ENCODE assay signal across 14 cellular contexts in the genomic region with DNA sequence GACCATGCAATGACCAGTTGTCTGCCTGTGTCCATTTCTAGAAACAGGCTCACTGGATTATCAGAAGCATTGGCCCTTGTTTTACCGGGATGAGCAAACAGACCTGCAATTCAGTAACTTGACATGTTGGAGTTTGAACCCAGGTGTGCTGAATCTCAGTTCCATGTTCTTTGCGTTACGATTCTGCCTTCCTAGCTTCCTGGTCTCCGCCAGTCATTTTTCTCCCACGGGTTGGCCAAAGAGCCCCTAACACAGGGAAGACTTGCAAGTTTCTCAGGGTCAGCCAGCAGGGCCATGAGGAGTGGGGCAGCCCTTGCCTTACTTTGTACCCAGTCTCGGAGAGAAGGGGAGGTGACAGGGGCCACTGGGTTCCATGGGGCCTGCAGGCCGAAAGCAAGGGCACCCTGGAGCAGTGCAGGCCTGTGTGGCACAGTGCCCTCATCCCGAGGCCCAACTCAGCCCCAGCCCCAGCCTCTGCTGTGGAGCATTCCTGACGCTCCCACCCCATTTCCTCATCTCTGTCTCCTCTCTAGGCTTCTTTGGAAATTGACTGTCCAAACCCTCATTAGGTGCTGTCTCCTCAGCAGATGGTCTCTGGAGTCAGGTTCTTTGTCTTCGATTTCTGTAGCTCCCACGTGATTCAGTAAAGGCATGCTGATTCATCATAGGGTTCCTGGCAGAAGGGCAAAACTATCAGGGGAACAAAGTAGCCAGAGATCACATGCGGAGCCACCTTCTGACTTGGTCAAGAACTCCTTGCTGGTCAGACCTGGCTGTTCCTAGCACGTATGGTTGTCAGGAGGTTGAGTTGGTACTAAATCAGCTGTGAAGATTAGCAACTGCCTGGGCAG. TPM values are rescaled to one million over a fixed set of nuclear protein-coding genes. Genes with fewer than 3 reads are reported as not detected.
A peak's percentile ranks its signal among the peaks of the same experiment; 100 is the strongest.
DNase-seq lines count a peak whose midpoint lies in the region; ATAC-seq, FAIRE-seq and TF ChIP-seq lines count a peak whose summit lies in the region.
"Had no signal": no experiment of that assay in that cellular context is flagged by ENCODE, and none has a peak within 500 bp of the region (broad histone marks: within the 10 kb centered on the region; RNA-seq: fewer than 3 reads in every experiment).

No MANE protein-coding gene starts in this region.

- H3K9me3 Mint-ChIP-seq in T-helper 2 cell treated with Interferon-gamma antibody and Interleukin-4, amounts not matched to agents 5 μg/mL and 100 μg/mL, for 36 hours: no peaks in the 10 kb centered on the region
- H3K9me3 Mint-ChIP-seq: activated CD8-positive, alpha-beta T cell treated with anti-CD3 and anti-CD28 coated beads for 36 hours had no signal

- CTCF ChIA-PET in A549 (lab: Yijun Ruan, JAX) (interaction anchor here (0.6 to 1.4 kb wide), 2 partner anchors 19 to 24 kb away, joined by 3 to 5 read pairs; a partner anchor contains a TSS), HepG2 (lab: Yijun Ruan, JAX; ENCODE audit: low intra/inter-chr PET ratio, low total read pairs) (no interaction called here)

- H3K4me1 ChIP-seq in A549 (peaks cover 30% of the 10 kb centered on the region), HepG2 (ENCODE audit: insufficient read depth, low read length) (peaks cover 100% of the 10 kb centered on the region)

- peak overlapping the region; percentile 70 for H3K9ac ChIP-seq in HepG2 (ENCODE audit: insufficient read depth, low read depth, low read length)

- H3K4me3 ChIP-seq in A549 (no peak overlapping the region), coronary artery (no peak overlapping the region), HepG2 (replicated peaks in 1 of 3; ENCODE audit: insufficient read depth in 1 of 3, low read depth in 2 of 3, low read length in 3 of 3) (peak overlapping the region; percentile 21 to 47 (median 21); a peak in 5 of 6 replicates)
- H3K4me3 ChIP-seq: body of pancreas, upper lobe of left lung had no signal

- 88% methylated on average over 13 of the region's 13 CpGs for WGBS in A549 (ENCODE audit: missing lambda C conversion rate)
- 23% methylated on average over 12 of the region's 13 CpGs for WGBS in HepG2 (ENCODE audit: low lambda C conversion rate)

- TF ChIP-seq POLR2A in A549 (IDR thresholded peaks at IDR 0.05; ENCODE audit: low read length): no peak
- TF ChIP-seq POLR2A in HepG2 (IDR thresholded peaks at IDR 0.05; ENCODE audit: insufficient read depth in 1 of 2, low read depth in 2 of 2, low read length in 2 of 2): peak; percentile 57 to 77; a peak in 3 of 4 replicates

- H3K27ac Mint-ChIP-seq in T-helper 2 cell treated with Interferon-gamma antibody and Interleukin-4, amounts not matched to agents 5 μg/mL and 100 μg/mL, for 36 hours: no peak overlapping the region
- H3K27ac Mint-ChIP-seq: activated CD8-positive, alpha-beta T cell treated with anti-CD3 and anti-CD28 coated beads for 36 hours had no signal

- peak in 1 of 2 experiments; percentile 16 for DNase-seq in A549 (ENCODE audit: low read depth in 1 of 2, low spot score in 1 of 2)
- peak; percentile 15 for DNase-seq in NCI-H2171 (lab: John Stamatoyannopoulos, UW)
- no peak for DNase-seq in coronary artery (ENCODE audit: low spot score)
- DNase-seq in HepG2 (ENCODE audit: low spot score): peak; percentile 96
- no peak for DNase-seq in T-helper 2 cell treated with Interferon-gamma antibody and Interleukin-4, amounts not matched to agents 5 μg/mL and 100 μg/mL, for 36 hours (ENCODE audit: low spot score)
- DNase-seq in hepatic stellate cell (ENCODE audit: low spot score): no peak
- DNase-seq in HuH-7.5 (ENCODE audit: low spot score): no peak
- DNase-seq: activated CD8-positive, alpha-beta T cell treated with anti-CD3 and anti-CD28 coated beads for 36 hours; body of pancreas; NCI-H2081 treated with DMSO at 0.1 percent for 48 hours; SHP77; stimulated activated CD4-positive, alpha-beta T cell treated with anti-CD3 and anti-CD28 coated beads, Interleukin-4, amount 100 ng/mL, for 4 hours had no signal

- in situ Hi-C loops in HepG2 (cut with HindIII; ENCODE audit: extremely low pct_ligation_motif_present, low pct_unique_long_range_greater_than_20kb): no loop called here

- no peaks in the 10 kb centered on the region for H3K27me3 Mint-ChIP-seq in T-helper 2 cell treated with Interferon-gamma antibody and Interleukin-4, amounts not matched to agents 5 μg/mL and 100 μg/mL, for 36 hours (ENCODE audit: low read depth)
- H3K27me3 Mint-ChIP-seq: activated CD8-positive, alpha-beta T cell treated with anti-CD3 and anti-CD28 coated beads for 36 hours had no signal

- peaks cover 0 to 1% of the 10 kb centered on the region in 2 experiments; a peak in 1 of 5 replicates for H3K36me3 ChIP-seq in HepG2 (replicated peaks in 1 of 2; ENCODE audit: control insufficient read depth in 1 of 2, insufficient read depth in 2 of 2, low read length in 2 of 2)
- H3K36me3 ChIP-seq: upper lobe of left lung had no signal

- BruUV-seq in HepG2 (replicated peaks; lab: Mats Ljungman, UMichigan): TSS peak; percentile 29

- peak overlapping the region; percentile 12; the same call in 1 of the 3 replicates for H3K4me2 ChIP-seq in A549
- peak overlapping the region; percentile 84 for H3K4me2 ChIP-seq in HepG2 (ENCODE audit: low read depth, low read length)

- peaks cover 32% of the 10 kb centered on the region for H3K4me1 Mint-ChIP-seq in T-helper 2 cell treated with Interferon-gamma antibody and Interleukin-4, amounts not matched to agents 5 μg/mL and 100 μg/mL, for 36 hours (ENCODE audit: low read depth)

- TF ChIP-seq CTCF in A549 (IDR thresholded peaks at IDR 0.05): no peak
- no peak for TF ChIP-seq CTCF in coronary artery (IDR thresholded peaks at IDR 0.05)
- TF ChIP-seq CTCF in HepG2 (CRISPR knock-in tag; IDR thresholded peaks at IDR 0.05): no peak

- no peak for TF ChIP-seq RAD21 in A549 (conservative IDR thresholded peaks at IDR 0.05 in 1 of 2, IDR thresholded peaks at IDR 0.05 in 1 of 2)
- TF ChIP-seq RAD21 in HepG2 (CRISPR knock-in tag; IDR thresholded peaks at IDR 0.05): no peak; the same call in 1 of the 2 replicates

- TF ChIP-seq EP300 in A549 (IDR thresholded peaks at IDR 0.05) (no peak), HepG2 (IDR thresholded peaks at IDR 0.05; ENCODE audit: low read depth in 2 of 2, low read length in 2 of 2) (peak; percentile 46 to 71; a peak in 3 of 4 replicates), HepG2 (CRISPR knock-in tag; IDR thresholded peaks at IDR 0.05; ENCODE audit: borderline replicate concordance) (peak; percentile 29; the same call in 1 of the 2 replicates)

- H3K27ac ChIP-seq in A549: peak overlapping the region; percentile 1 to 67; a peak in 3 of 6 replicates
- H3K27ac ChIP-seq in coronary artery: peak overlapping the region; percentile 71 to 79
- peak overlapping the region; percentile 87 for H3K27ac ChIP-seq in HepG2 (ENCODE audit: extremely low read length, insufficient read depth, low read length)
- H3K27ac ChIP-seq: body of pancreas had no signal

- H3K27me3 ChIP-seq in HepG2 (ENCODE audit: control insufficient read depth in 1 of 2, insufficient read depth in 2 of 2, low read length in 2 of 2): no peaks in the 10 kb centered on the region
- H3K27me3 ChIP-seq: body of pancreas, upper lobe of left lung had no signal

- intact Hi-C loops in HepG2 (cut with micrococcal nuclease; ENCODE audit: unreplicated experiment): loop anchor here (1.0 kb wide), 1 partner anchor 30 kb away; no protein-coding TSS in a partner anchor

- H3K36me3 Mint-ChIP-seq in T-helper 2 cell treated with Interferon-gamma antibody and Interleukin-4, amounts not matched to agents 5 μg/mL and 100 μg/mL, for 36 hours (ENCODE audit: low read depth): peaks cover 7% of the 10 kb centered on the region

- H3K79me2 ChIP-seq in HepG2 (ENCODE audit: insufficient read depth, low read length): peaks cover 84% of the 10 kb centered on the region

- H3K4me3 Mint-ChIP-seq in T-helper 2 cell treated with Interferon-gamma antibody and Interleukin-4, amounts not matched to agents 5 μg/mL and 100 μg/mL, for 36 hours: no peak overlapping the region
- H3K4me3 Mint-ChIP-seq: activated CD8-positive, alpha-beta T cell treated with anti-CD3 and anti-CD28 coated beads for 36 hours had no signal

- no peak overlapping the region for H2AFZ ChIP-seq in HepG2 (ENCODE audit: low read length)

- no peaks in the 10 kb centered on the region for H4K20me1 ChIP-seq in HepG2 (ENCODE audit: insufficient read depth, low read length)

- POLR2A ChIA-PET in A549 (lab: Yijun Ruan, JAX) (no interaction called here), HepG2 (lab: Yijun Ruan, JAX) (interaction anchor here (0.7 to 12.0 kb wide), 6 partner anchors 9 to 63 kb away, joined by 3 to 176 read pairs (median 4); a partner anchor contains a TSS)

- ATAC-seq in A549 (peak in 1 of 2 experiments; percentile 58; a peak in 3 of 6 replicates), HepG2 (peak; percentile 75), GM21528 (IDR thresholded peaks at IDR 0.05; ENCODE audit: low FRiP score, unreplicated experiment) (no peak)
- ATAC-seq: activated CD8-positive, alpha-beta T cell treated with anti-CD3 and anti-CD28 coated beads for 36 hours; body of pancreas had no signal

- no peak for FAIRE-seq in A549 (lab: Jason Lieb, UNC)
- FAIRE-seq in HepG2 (lab: Jason Lieb, UNC): peak; percentile 86

- no peaks in the 10 kb centered on the region for H3K9me3 ChIP-seq in A549
- no peaks in the 10 kb centered on the region for H3K9me3 ChIP-seq in HepG2 (ENCODE audit: low read length)
- H3K9me3 ChIP-seq: body of pancreas, upper lobe of left lung had no signal

RNA-seq across cellular contexts. Expression of a gene that starts 23.6 kb away (rescaled TPM):
- polyA plus RNA-seq in A549 (2011; rRNA removed) (106 and 128 TPM in 2 replicates), A549 (2017; fragmentation: RNase III; extraction: RNeasy Plus Mini Kit Qiagen cat#74134 plus additional on column Dnase treatment) (34.0 to 44.0 TPM (median 37.4 TPM) in 3 replicates), HepG2 (2011; rRNA removed) (143 and 153 TPM in 2 replicates)
- 26.2 and 34.1 TPM in 2 replicates for polyA plus RNA-seq in A549 (2012; cell fraction: cytosol; rRNA removed)
- 13.9 and 27.4 TPM in 2 replicates for polyA plus RNA-seq in A549 (2012; cell fraction: nucleus; rRNA removed)
- polyA minus RNA-seq in A549 (2011; rRNA and poly(A)+ RNA removed): 100 TPM in 2 replicates
- 69.6 and 81.3 TPM in 2 replicates for total RNA-seq in HepG2 (2016; rRNA removed; fragmentation: Illumina TruSeq; extraction: Trizol)
- total RNA-seq in HepG2 (2016; cell fraction: cytosol; rRNA removed; fragmentation: Illumina TruSeq; extraction: Trizol; ENCODE audit: low read depth): 29.8 and 34.6 TPM in 2 replicates
- total RNA-seq in HepG2 (2016; cell fraction: insoluble cytoplasmic fraction; rRNA removed; fragmentation: Illumina TruSeq; extraction: Trizol): 67.6 and 76.1 TPM in 2 replicates
- total RNA-seq in HepG2 (2016; cell fraction: membrane; rRNA removed; fragmentation: Illumina TruSeq; extraction: Trizol): 75.4 and 77.9 TPM in 2 replicates
- 56.4 and 64.9 TPM in 2 replicates for total RNA-seq in HepG2 (2016; cell fraction: nucleus; rRNA removed; fragmentation: Illumina TruSeq; extraction: Trizol)
- polyA plus RNA-seq in HepG2 (2011; cell fraction: cytosol; rRNA removed): 73.9 and 132 TPM in 2 replicates
- 85.0 and 104 TPM in 2 replicates for polyA plus RNA-seq in HepG2 (2011; cell fraction: nucleus; rRNA removed)
- polyA plus RNA-seq in HepG2 (2012): 48.6 and 65.3 TPM in 2 replicates
- polyA plus RNA-seq in HepG2 (2016; cell fraction: cytosol; fragmentation: Illumina TruSeq; extraction: Trizol; ENCODE audit: low read depth): 29.3 and 38.2 TPM in 2 replicates
- 50.6 and 50.7 TPM in 2 replicates for polyA plus RNA-seq in HepG2 (2016; cell fraction: insoluble cytoplasmic fraction; fragmentation: Illumina TruSeq; extraction: Trizol; ENCODE audit: low read depth)
- 47.8 and 51.2 TPM in 2 replicates for polyA plus RNA-seq in HepG2 (2016; cell fraction: membrane; fragmentation: Illumina TruSeq; extraction: Trizol; ENCODE audit: low read depth)
- 75.6 and 80.4 TPM in 2 replicates for polyA plus RNA-seq in HepG2 (2016; cell fraction: nucleus; fragmentation: Illumina TruSeq; extraction: Trizol; ENCODE audit: insufficient read depth, low read depth)
- 57.4 and 273 TPM in 2 replicates for polyA minus RNA-seq in HepG2 (2011; rRNA and poly(A)+ RNA removed; ENCODE audit: low replicate concordance)
- 55.2 and 56.1 TPM in 2 replicates for polyA minus RNA-seq in HepG2 (2011; cell fraction: cytosol; rRNA and poly(A)+ RNA removed)
- polyA minus RNA-seq in HepG2 (2011; cell fraction: nucleus; rRNA and poly(A)+ RNA removed): 65.8 and 78.7 TPM in 2 replicates

RNA-seq across cellular contexts. Expression of a gene that starts 30.7 kb away (rescaled TPM):
- polyA plus RNA-seq in A549 (2011; rRNA removed) (388 and 450 TPM in 2 replicates), A549 (2017; fragmentation: RNase III; extraction: RNeasy Plus Mini Kit Qiagen cat#74134 plus additional on column Dnase treatment) (431 to 445 TPM (median 440 TPM) in 3 replicates), HepG2 (2011; rRNA removed) (174 and 229 TPM in 2 replicates)
- 552 and 561 TPM in 2 replicates for polyA plus RNA-seq in A549 (2012; cell fraction: cytosol; rRNA removed)
- 882 and 940 TPM in 2 replicates for polyA plus RNA-seq in A549 (2012; cell fraction: nucleus; rRNA removed)
- polyA minus RNA-seq in A549 (2011; rRNA and poly(A)+ RNA removed): 260 and 279 TPM in 2 replicates
- 655 and 1,008 TPM in 2 replicates for total RNA-seq in HepG2 (2016; rRNA removed; fragmentation: Illumina TruSeq; extraction: Trizol)
- total RNA-seq in HepG2 (2016; cell fraction: cytosol; rRNA removed; fragmentation: Illumina TruSeq; extraction: Trizol; ENCODE audit: low read depth): 98.8 and 107 TPM in 2 replicates
- 668 and 1,045 TPM in 2 replicates for total RNA-seq in HepG2 (2016; cell fraction: insoluble cytoplasmic fraction; rRNA removed; fragmentation: Illumina TruSeq; extraction: Trizol)
- total RNA-seq in HepG2 (2016; cell fraction: membrane; rRNA removed; fragmentation: Illumina TruSeq; extraction: Trizol): 125 and 133 TPM in 2 replicates
- total RNA-seq in HepG2 (2016; cell fraction: nucleus; rRNA removed; fragmentation: Illumina TruSeq; extraction: Trizol): 265 and 280 TPM in 2 replicates
- 262 and 317 TPM in 2 replicates for polyA plus RNA-seq in HepG2 (2011; cell fraction: cytosol; rRNA removed)
- polyA plus RNA-seq in HepG2 (2011; cell fraction: nucleus; rRNA removed): 129 and 154 TPM in 2 replicates
- polyA plus RNA-seq in HepG2 (2012): 119 and 185 TPM in 2 replicates
- 44.9 and 46.3 TPM in 2 replicates for polyA plus RNA-seq in HepG2 (2016; cell fraction: cytosol; fragmentation: Illumina TruSeq; extraction: Trizol; ENCODE audit: low read depth)
- 1,031 and 1,115 TPM in 2 replicates for polyA plus RNA-seq in HepG2 (2016; cell fraction: insoluble cytoplasmic fraction; fragmentation: Illumina TruSeq; extraction: Trizol; ENCODE audit: low read depth)
- 59.3 and 65.9 TPM in 2 replicates for polyA plus RNA-seq in HepG2 (2016; cell fraction: membrane; fragmentation: Illumina TruSeq; extraction: Trizol; ENCODE audit: low read depth)
- polyA plus RNA-seq in HepG2 (2016; cell fraction: nucleus; fragmentation: Illumina TruSeq; extraction: Trizol; ENCODE audit: insufficient read depth, low read depth): 404 and 418 TPM in 2 replicates
- 287 and 339 TPM in 2 replicates for polyA minus RNA-seq in HepG2 (2011; rRNA and poly(A)+ RNA removed; ENCODE audit: low replicate concordance)
- polyA minus RNA-seq in HepG2 (2011; cell fraction: cytosol; rRNA and poly(A)+ RNA removed): 119 and 149 TPM in 2 replicates
- 61.0 and 63.3 TPM in 2 replicates for polyA minus RNA-seq in HepG2 (2011; cell fraction: nucleus; rRNA and poly(A)+ RNA removed)

RNA-seq across cellular contexts. Expression of a gene that starts 37.6 kb away (rescaled TPM):
- polyA plus RNA-seq in A549 (2011; rRNA removed): 276 and 284 TPM in 2 replicates
- polyA plus RNA-seq in A549 (2012; cell fraction: cytosol; rRNA removed): 99.5 and 123 TPM in 2 replicates
- 27.3 and 47.4 TPM in 2 replicates for polyA plus RNA-seq in A549 (2012; cell fraction: nucleus; rRNA removed)
- polyA plus RNA-seq in A549 (2017; fragmentation: RNase III; extraction: RNeasy Plus Mini Kit Qiagen cat#74134 plus additional on column Dnase treatment): 99.9 to 106 TPM (median 105 TPM) in 3 replicates
- 67.7 and 90.9 TPM in 2 replicates for polyA minus RNA-seq in A549 (2011; rRNA and poly(A)+ RNA removed)
- 158 and 192 TPM in 2 replicates for total RNA-seq in HepG2 (2016; rRNA removed; fragmentation: Illumina TruSeq; extraction: Trizol)
- 122 and 175 TPM in 2 replicates for total RNA-seq in HepG2 (2016; cell fraction: cytosol; rRNA removed; fragmentation: Illumina TruSeq; extraction: Trizol; ENCODE audit: low read depth)
- total RNA-seq in HepG2 (2016; cell fraction: insoluble cytoplasmic fraction; rRNA removed; fragmentation: Illumina TruSeq; extraction: Trizol): 162 and 186 TPM in 2 replicates
- 303 and 344 TPM in 2 replicates for total RNA-seq in HepG2 (2016; cell fraction: membrane; rRNA removed; fragmentation: Illumina TruSeq; extraction: Trizol)
- total RNA-seq in HepG2 (2016; cell fraction: nucleus; rRNA removed; fragmentation: Illumina TruSeq; extraction: Trizol): 81.6 and 92.8 TPM in 2 replicates
- 250 and 325 TPM in 2 replicates for polyA plus RNA-seq in HepG2 (2011; rRNA removed)
- 211 and 253 TPM in 2 replicates for polyA plus RNA-seq in HepG2 (2011; cell fraction: cytosol; rRNA removed)
- polyA plus RNA-seq in HepG2 (2011; cell fraction: nucleus; rRNA removed): 57.2 and 73.6 TPM in 2 replicates
- polyA plus RNA-seq in HepG2 (2012): 159 and 220 TPM in 2 replicates
- polyA plus RNA-seq in HepG2 (2016; cell fraction: cytosol; fragmentation: Illumina TruSeq; extraction: Trizol; ENCODE audit: low read depth): 251 and 392 TPM in 2 replicates
- 347 and 364 TPM in 2 replicates for polyA plus RNA-seq in HepG2 (2016; cell fraction: insoluble cytoplasmic fraction; fragmentation: Illumina TruSeq; extraction: Trizol; ENCODE audit: low read depth)
- polyA plus RNA-seq in HepG2 (2016; cell fraction: membrane; fragmentation: Illumina TruSeq; extraction: Trizol; ENCODE audit: low read depth): 489 and 569 TPM in 2 replicates
- polyA plus RNA-seq in HepG2 (2016; cell fraction: nucleus; fragmentation: Illumina TruSeq; extraction: Trizol; ENCODE audit: insufficient read depth, low read depth): 196 and 201 TPM in 2 replicates
- 35.1 and 119 TPM in 2 replicates for polyA minus RNA-seq in HepG2 (2011; rRNA and poly(A)+ RNA removed; ENCODE audit: low replicate concordance)
- 82.6 and 91.2 TPM in 2 replicates for polyA minus RNA-seq in HepG2 (2011; cell fraction: cytosol; rRNA and poly(A)+ RNA removed)
- polyA minus RNA-seq in HepG2 (2011; cell fraction: nucleus; rRNA and poly(A)+ RNA removed): 41.5 and 46.2 TPM in 2 replicates

Comparison
In these comparisons a context has a peak if more than half of its experiments do, and no peak if none do; other contexts are left out.
1. DNase-seq: peak in NCI-H2171 (single experiment) and HepG2 (single experiment); none in coronary artery (single experiment), T-helper 2 cell treated with Interferon-gamma antibody and Interleukin-4, amounts not matched to agents 5 μg/mL and 100 μg/mL, for 36 hours (single experiment), hepatic stellate cell (single experiment) and HuH-7.5 (single experiment).
2. H3K27ac ChIP-seq: peak in every context shown above with its lines; median percentile 87 in HepG2; 75 in coronary artery; 34 in A549.
3. H3K4me3 ChIP-seq: peak in HepG2 (3 of 3); none in A549 (single experiment) and coronary artery (single experiment).